In the genomic region with DNA sequence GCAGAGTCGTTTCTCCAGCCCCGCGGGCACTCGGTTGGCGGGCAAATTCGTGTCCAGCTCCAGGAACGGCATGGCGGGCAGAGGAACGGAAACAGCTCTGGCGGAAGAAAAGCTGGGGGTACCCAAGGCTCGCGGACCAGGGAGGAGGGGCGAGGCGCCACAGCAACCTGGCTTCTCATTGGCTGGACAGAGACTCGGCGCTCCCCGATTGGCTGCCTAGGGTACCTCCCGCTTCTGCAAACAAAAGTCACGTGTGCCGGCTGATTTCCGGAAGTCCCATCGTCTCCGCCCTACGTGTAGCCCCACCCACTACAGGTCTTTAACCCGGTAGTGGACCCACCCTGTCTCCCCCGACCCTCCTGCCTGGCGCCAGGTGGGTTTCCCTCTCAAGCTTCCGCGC, we compare ENCODE assay signal across 7 cellular contexts. TPM values are rescaled to one million over a fixed set of nuclear protein-coding genes. Genes with fewer than 3 reads are reported as not detected.
DNase-seq lines count a peak whose midpoint lies in the region; ATAC-seq and TF ChIP-seq lines count a peak whose summit lies in the region.
"Not testable (repeated sequence)": the region's sequence is repeated elsewhere in the genome, so short reads cannot be mapped to it uniquely, and the experiment has no call there.

DDT (minus strand) TSS at position 99 of the 400 bp plus-strand sequence; CDS start at position 72, 27 bp downstream.

- not testable (repeated sequence) for DNase-seq in HCT116 (ENCODE audit: low read depth, low spot score); chondrocyte (ENCODE audit: low spot score); hepatocyte (ENCODE audit: low spot score); posterior vena cava (ENCODE audit: low spot score)

- not testable (repeated sequence) for H3K27ac Mint-ChIP-seq in chondrocyte (ENCODE audit: unreplicated experiment)

- H3K36me3 Mint-ChIP-seq in chondrocyte (ENCODE audit: low read depth): peaks cover 13% of the 10 kb centered on the region

- TF ChIP-seq RAD21 in HCT116 (IDR thresholded peaks at IDR 0.05; ENCODE audit: low read depth): not testable (repeated sequence)

- POLR2A ChIA-PET in HCT116 (lab: Charles Lee): not testable (repeated sequence)

- not testable (repeated sequence) for H3K4me1 Mint-ChIP-seq in chondrocyte (ENCODE audit: low read depth)

- not testable (repeated sequence) for H2AFZ ChIP-seq in HCT116 (ENCODE audit: low read depth, low read length, poor library complexity, severe bottlenecking); hepatocyte

- H3K36me3 ChIP-seq in HCT116 (ENCODE audit: control insufficient read depth in 1 of 2, insufficient read depth in 2 of 2, low read length in 2 of 2): peaks cover 10 to 13% of the 10 kb centered on the region in 2 experiments; a peak in 3 of 4 replicates
- not testable (repeated sequence) for H3K36me3 ChIP-seq in hepatocyte (replicated peaks; ENCODE audit: insufficient read depth, low read depth)

- ATAC-seq in GM19025 (IDR thresholded peaks at IDR 0.05; ENCODE audit: low read depth, unreplicated experiment) (peak; percentile 92), HCT116 (peak; percentile 86), HG03378 (IDR thresholded peaks at IDR 0.05; ENCODE audit: unreplicated experiment) (peak; percentile 87)

- not testable (repeated sequence) for H3K9me3 ChIP-seq in HCT116 (ENCODE audit: control insufficient read depth in 1 of 2, insufficient read depth in 1 of 2, low read depth in 1 of 2, low read length in 2 of 2); hepatocyte (ENCODE audit: low read depth)

- not testable (repeated sequence) for H3K9me2 ChIP-seq in HCT116 (ENCODE audit: insufficient read depth); hepatocyte (replicated peaks; ENCODE audit: insufficient read depth)

- RAD21 ChIA-PET in HCT116 (lab: Charles Lee; ENCODE audit: low non-redundant PET in 1 of 2, low total read pairs in 2 of 2, uncharacterized antibody in 2 of 2, unreplicated experiment in 2 of 2): not testable (repeated sequence)

- not testable (repeated sequence) for H3K4me3 ChIP-seq in HCT116 (replicated peaks in 1 of 2; ENCODE audit: low read depth in 1 of 2, low read length in 2 of 2); hepatocyte

- not testable (repeated sequence) for H3K27me3 ChIP-seq in HCT116 (ENCODE audit: insufficient read depth, low read length); hepatocyte

- not testable (repeated sequence) for H3K27me3 Mint-ChIP-seq in chondrocyte (ENCODE audit: low read depth)

- peaks cover 27% of the 10 kb centered on the region for H3K79me2 ChIP-seq in HCT116 (ENCODE audit: insufficient read depth, low read length)
- not testable (repeated sequence) for H3K79me2 ChIP-seq in hepatocyte

- not testable (repeated sequence) for TF ChIP-seq POLR2A in HCT116 (IDR thresholded peaks at IDR 0.05; ENCODE audit: borderline replicate concordance, extremely low read depth, insufficient read depth, insufficient read length)

- not testable (repeated sequence) for H3K4me2 ChIP-seq in HCT116 (ENCODE audit: low read length); hepatocyte

- not testable (repeated sequence) for H3K4me3 Mint-ChIP-seq in chondrocyte (ENCODE audit: unreplicated experiment)

- not testable (repeated sequence) for BruUV-seq in HCT116 (replicated peaks; lab: Mats Ljungman, UMichigan)

- WGBS in hepatocyte (ENCODE audit: low lambda C conversion rate, missing lambda C conversion rate): no CpG with 5 or more reads among the region's 29 CpGs

- not testable (repeated sequence) for H3K9ac ChIP-seq in HCT116 (ENCODE audit: low read length)

- CTCF ChIA-PET in HCT116 (lab: Charles Lee): not testable (repeated sequence)

- H3K27ac ChIP-seq in HCT116 (ENCODE audit: low read depth, low read length); hepatocyte: not testable (repeated sequence)

- intact Hi-C loops in HCT116 (cut with micrococcal nuclease); T-helper 1 cell treated with Interleukin-12 subunit alpha and Interleukin-12 subunit beta and Interleukin-4 antibody, amounts not matched to agents 30 ng/mL and 1 ng/mL, for 36 hours (cut with micrococcal nuclease): not testable (repeated sequence)
- intact Hi-C loops in posterior vena cava (cut with DNase I): loop anchor here in 1 of 2 donors (10.0 kb wide), 1 partner anchor 50 kb away; no protein-coding TSS in a partner anchor

- H3K9me3 Mint-ChIP-seq in chondrocyte (ENCODE audit: low read depth): not testable (repeated sequence)

- H4K20me1 ChIP-seq in HCT116 (ENCODE audit: insufficient read depth); hepatocyte (ENCODE audit: insufficient read depth, poor library complexity, severe bottlenecking): not testable (repeated sequence)

- H3K4me1 ChIP-seq in HCT116 (ENCODE audit: control insufficient read depth in 1 of 2, insufficient read depth in 2 of 2, low read length in 2 of 2); hepatocyte (ENCODE audit: insufficient read depth): not testable (repeated sequence)

- TF ChIP-seq CTCF in HCT116 (IDR thresholded peaks at IDR 0.05 in 2 of 3, conservative IDR thresholded peaks at IDR 0.05 in 1 of 3; ENCODE audit: borderline replicate concordance in 1 of 3, insufficient read depth in 1 of 3, low read depth in 2 of 3, low read length in 2 of 3); chondrocyte (IDR thresholded peaks at IDR 0.05); hepatocyte (IDR thresholded peaks at IDR 0.05; ENCODE audit: poor library complexity): not testable (repeated sequence)

RNA-seq across cellular contexts. Expression of gene DDT, which starts in this region (rescaled TPM):
- total RNA-seq in HCT116 (2021; ENCODE audit: unreplicated experiment): 217 TPM
- polyA plus RNA-seq in HCT116 (2012): 228 and 271 TPM in 2 replicates
- 87.7 and 93.5 TPM in 2 replicates for total RNA-seq in T-helper 1 cell treated with Interleukin-12 subunit alpha and Interleukin-12 subunit beta and Interleukin-4 antibody, amounts not matched to agents 30 ng/mL and 1 ng/mL, for 36 hours
- total RNA-seq in chondrocyte: 93.1 to 102 TPM (median 101 TPM) in 3 replicates
- 136 and 143 TPM in 2 replicates for total RNA-seq in hepatocyte
- polyA plus RNA-seq in hepatocyte: 213 and 223 TPM in 2 replicates
- 10 to 100 TPM; 48.5 to 50.3 TPM for total RNA-seq in posterior vena cava
